In genomic region chr12:46659844-46660243, GRCh38 we compare ENCODE assay signal across 13 cellular contexts.
DNase-seq lines count a peak whose midpoint lies in the region; ATAC-seq and TF ChIP-seq lines count a peak whose summit lies in the region.
"Had no signal": no experiment of that assay in that cellular context is flagged by ENCODE, and none has a peak within 500 bp of the region (broad histone marks: within the 10 kb centered on the region; RNA-seq: fewer than 3 reads in every experiment).

No MANE protein-coding gene starts in this region.

- H3K9me3 Mint-ChIP-seq in activated CD4-positive, alpha-beta T cell treated with anti-CD3 and anti-CD28 coated beads, Interleukin-2, amount 10 ng/mL, durations not matched to agents 24 days and 14 days = no peaks in the 10 kb centered on the region
- H3K9me3 Mint-ChIP-seq in activated naive CD8-positive, alpha-beta T cell (ENCODE audit: low read depth) = no peaks in the 10 kb centered on the region

- DNase-seq in activated CD4-positive, alpha-beta T cell treated with anti-CD3 and anti-CD28 coated beads, Interleukin-2, amount 10 ng/mL, durations not matched to agents 24 days and 14 days = no peak
- DNase-seq in activated CD4-positive, alpha-beta T cell treated with anti-CD3 and anti-CD28 coated beads for 48 hours = no peak
- DNase-seq in tibial artery (no peak), NCI-H2227 treated with DMSO at 0.1 percent for 48 hours (lab: John Stamatoyannopoulos, UW) (no peak), iPS-NIHi11 (ENCODE audit: low spot score) (no peak)
- DNase-seq: activated CD8-positive, alpha-beta memory T cell treated with anti-CD3 and anti-CD28 coated beads for 24 hours; colonic mucosa; islet precursor cell; NK-92 treated with Interleukin-12 subunit alpha and Interleukin-12 subunit beta, amount 100 ng/mL, for 24 hours; stimulated activated CD4-positive, alpha-beta T cell treated with anti-CD3 and anti-CD28 coated beads, Interleukin-4, amount 100 ng/mL, for 4 hours had no signal

- intact Hi-C loops in activated CD4-positive, alpha-beta T cell treated with anti-CD3 and anti-CD28 coated beads, Interleukin-2, amount 10 ng/mL, durations not matched to agents 24 days and 14 days (cut with micrococcal nuclease) = loop anchor here (2.0 to 5.0 kb wide), 6 partner anchors 113 to 443 kb away; partner anchors contain the start of genes SLC38A1 and SLC38A2
- intact Hi-C loops in tibial artery (cut with DNase I; ENCODE audit: low total_unique reads) = loop anchor here (5.0 to 10.0 kb wide), 3 partner anchors 178 to 535 kb away; partner anchors contain the start of gene SLC38A2

- peaks cover 29% of the 10 kb centered on the region for H3K4me1 Mint-ChIP-seq in activated CD4-positive, alpha-beta T cell treated with anti-CD3 and anti-CD28 coated beads, Interleukin-2, amount 10 ng/mL, durations not matched to agents 24 days and 14 days
- peaks cover 27% of the 10 kb centered on the region for H3K4me1 Mint-ChIP-seq in activated naive CD8-positive, alpha-beta T cell (ENCODE audit: low read depth)

- no peaks in the 10 kb centered on the region for H3K27me3 Mint-ChIP-seq in activated CD4-positive, alpha-beta T cell treated with anti-CD3 and anti-CD28 coated beads, Interleukin-2, amount 10 ng/mL, durations not matched to agents 24 days and 14 days
- no peaks in the 10 kb centered on the region for H3K27me3 Mint-ChIP-seq in activated naive CD8-positive, alpha-beta T cell

- 77 to 78% methylated on average over 4 of the region's 4 CpGs for WGBS in mesodermal cell (ENCODE audit: insufficient coverage in 2 of 2), 2 experiments

- no peak for ATAC-seq in GM19397 (IDR thresholded peaks at IDR 0.05; ENCODE audit: unreplicated experiment)

- H3K4me3 ChIP-seq in mesodermal cell (ENCODE audit: extremely low read depth, insufficient read depth, low read length, poor library complexity, severe bottlenecking) = no peak overlapping the region
- no peak overlapping the region for H3K4me3 ChIP-seq in tibial artery
- H3K4me3 ChIP-seq: colonic mucosa had no signal

- peak overlapping the region; percentile 51 for H3K4me3 Mint-ChIP-seq in activated CD4-positive, alpha-beta T cell treated with anti-CD3 and anti-CD28 coated beads, Interleukin-2, amount 10 ng/mL, durations not matched to agents 24 days and 14 days
- peak overlapping the region; percentile 6 for H3K4me3 Mint-ChIP-seq in activated naive CD8-positive, alpha-beta T cell

- H3K27me3 ChIP-seq in tibial artery = no peaks in the 10 kb centered on the region
- H3K27me3 ChIP-seq: colonic mucosa had no signal

- H3K36me3 ChIP-seq in mesodermal cell (ENCODE audit: control insufficient read depth, insufficient read depth, low read length) = no peaks in the 10 kb centered on the region
- H3K36me3 ChIP-seq in tibial artery = no peaks in the 10 kb centered on the region
- H3K36me3 ChIP-seq: colonic mucosa had no signal

- H3K27ac ChIP-seq in mesodermal cell (ENCODE audit: low read depth, low read length, severe bottlenecking) (peak overlapping the region; percentile 68), tibial artery (peak overlapping the region; percentile 62 to 67)

- peak overlapping the region; percentile 39 for H3K27ac Mint-ChIP-seq in activated CD4-positive, alpha-beta T cell treated with anti-CD3 and anti-CD28 coated beads, Interleukin-2, amount 10 ng/mL, durations not matched to agents 24 days and 14 days
- peak overlapping the region; percentile 43 for H3K27ac Mint-ChIP-seq in activated naive CD8-positive, alpha-beta T cell

- peaks cover 4% of the 10 kb centered on the region for H3K36me3 Mint-ChIP-seq in activated CD4-positive, alpha-beta T cell treated with anti-CD3 and anti-CD28 coated beads, Interleukin-2, amount 10 ng/mL, durations not matched to agents 24 days and 14 days (ENCODE audit: low read depth)
- H3K36me3 Mint-ChIP-seq in activated naive CD8-positive, alpha-beta T cell = no peaks in the 10 kb centered on the region

- no peaks in the 10 kb centered on the region for H3K9me3 ChIP-seq in mesodermal cell (ENCODE audit: control insufficient read depth, low read length)
- no peaks in the 10 kb centered on the region for H3K9me3 ChIP-seq in tibial artery
- H3K9me3 ChIP-seq: colonic mucosa had no signal

- H3K4me1 ChIP-seq in mesodermal cell (ENCODE audit: control insufficient read depth, insufficient read depth, low read length, poor library complexity, severe bottlenecking) (peaks cover 54% of the 10 kb centered on the region), tibial artery (peaks cover 0 to 51% (median 43%) of the 10 kb centered on the region in 4 donors)

- TF ChIP-seq CTCF in tibial artery (IDR thresholded peaks at IDR 0.05) = no peak
